1 cellular context compared by ENCODE assay signal in genomic region chr3:151816091-151816604, GRCh38.
A peak's percentile ranks its signal among the peaks of the same experiment; 100 is the strongest.
TF ChIP-seq lines count a peak whose summit lies in the region.

No MANE protein-coding gene starts in this region.

TF ChIP-seq in HepG2, 621 proteins besides CTCF, POLR2A, EP300 and RAD21 (continued from another document and continues in another):
- TF ChIP-seq THAP8 (CRISPR knock-in tag; IDR thresholded peaks at IDR 0.05; ENCODE audit: borderline replicate concordance) (no peak), IKZF5 (CRISPR knock-in tag; IDR thresholded peaks at IDR 0.05) (0 out of 2 replicates have a peak, but pooled peaks have one; percentile 45), NCOA2 (CRISPR knock-in tag; IDR thresholded peaks at IDR 0.05) (peak; percentile 53), PHF21A (CRISPR knock-in tag; IDR thresholded peaks at IDR 0.05) (0 out of 2 replicates have a peak, but pooled peaks have one; percentile 41), CREB1 (IDR thresholded peaks at IDR 0.05) (no peak), CREB1 (CRISPR knock-in tag; IDR thresholded peaks at IDR 0.05) (peak; percentile 44), ZBTB25 (CRISPR knock-in tag; IDR thresholded peaks at IDR 0.05) (peak; percentile 16; the same call in 1 of the 2 replicates), ZNF605 (CRISPR knock-in tag; IDR thresholded peaks at IDR 0.05) (0 out of 2 replicates have a peak, but pooled peaks have one; percentile 26), ZNF367 (CRISPR knock-in tag; IDR thresholded peaks at IDR 0.05; ENCODE audit: borderline replicate concordance) (no peak), ESRRA (CRISPR knock-in tag; IDR thresholded peaks at IDR 0.05; ENCODE audit: low read depth) (no peak), DPF2 (CRISPR knock-in tag; IDR thresholded peaks at IDR 0.05; ENCODE audit: borderline replicate concordance, low read depth) (peak; percentile 55; the same call in 1 of the 2 replicates), ARID3A (IDR thresholded peaks at IDR 0.05; ENCODE audit: low read depth, low read length) (0 out of 2 replicates have a peak, but pooled peaks have one; percentile 28), DMTF1 (CRISPR knock-in tag; IDR thresholded peaks at IDR 0.05) (no peak), AFF4 (CRISPR knock-in tag; IDR thresholded peaks at IDR 0.05) (peak; percentile 75; the same call in 1 of the 2 replicates), ZMYM4 (CRISPR knock-in tag; IDR thresholded peaks at IDR 0.05) (0 out of 2 replicates have a peak, but pooled peaks have one; percentile 11), FOXA1 (IDR thresholded peaks at IDR 0.05) (0 out of 2 replicates have a peak, but pooled peaks have one; percentile 32), FOXA1 (CRISPR knock-in tag; IDR thresholded peaks at IDR 0.05) (peak; percentile 77), PHF20 (CRISPR knock-in tag; IDR thresholded peaks at IDR 0.05) (no peak), BRCA1 (CRISPR knock-in tag; IDR thresholded peaks at IDR 0.05) (no peak), ZNF549 (CRISPR knock-in tag; IDR thresholded peaks at IDR 0.05) (no peak), TFDP2 (CRISPR knock-in tag; IDR thresholded peaks at IDR 0.05) (peak; percentile 50; the same call in 1 of the 2 replicates), STAT5B (CRISPR knock-in tag; IDR thresholded peaks at IDR 0.05) (no peak), ZNF510 (CRISPR knock-in tag; IDR thresholded peaks at IDR 0.05; ENCODE audit: low read depth) (no peak), HNF1A (IDR thresholded peaks at IDR 0.05; ENCODE audit: low read depth) (0 out of 2 replicates have a peak, but pooled peaks have one; percentile 3), HNF1A (CRISPR knock-in tag; IDR thresholded peaks at IDR 0.05; ENCODE audit: borderline replicate concordance) (no peak), ZNF251 (CRISPR knock-in tag; IDR thresholded peaks at IDR 0.05) (no peak), ZNF749 (CRISPR knock-in tag; IDR thresholded peaks at IDR 0.05; ENCODE audit: borderline replicate concordance) (0 out of 2 replicates have a peak, but pooled peaks have one; percentile 54), HOXA9 (CRISPR knock-in tag; IDR thresholded peaks at IDR 0.05; ENCODE audit: borderline replicate concordance) (no peak), NFRKB (IDR thresholded peaks at IDR 0.05) (no peak), ZNF644 (CRISPR knock-in tag; IDR thresholded peaks at IDR 0.05; ENCODE audit: low read depth) (peak; percentile 70), SAP130 (CRISPR knock-in tag; IDR thresholded peaks at IDR 0.05; ENCODE audit: low read depth) (peak; percentile 41), MED1 (CRISPR knock-in tag; IDR thresholded peaks at IDR 0.05) (peak; percentile 40; the same call in 1 of the 2 replicates), ZNF670 (CRISPR knock-in tag; IDR thresholded peaks at IDR 0.05; ENCODE audit: borderline replicate concordance) (0 out of 2 replicates have a peak, but pooled peaks have one; percentile 24), ZNF761 (CRISPR knock-in tag; conservative IDR thresholded peaks at IDR 0.05) (no peak), RNF219 (CRISPR knock-in tag; IDR thresholded peaks at IDR 0.05) (no peak)
